In the genomic region with DNA sequence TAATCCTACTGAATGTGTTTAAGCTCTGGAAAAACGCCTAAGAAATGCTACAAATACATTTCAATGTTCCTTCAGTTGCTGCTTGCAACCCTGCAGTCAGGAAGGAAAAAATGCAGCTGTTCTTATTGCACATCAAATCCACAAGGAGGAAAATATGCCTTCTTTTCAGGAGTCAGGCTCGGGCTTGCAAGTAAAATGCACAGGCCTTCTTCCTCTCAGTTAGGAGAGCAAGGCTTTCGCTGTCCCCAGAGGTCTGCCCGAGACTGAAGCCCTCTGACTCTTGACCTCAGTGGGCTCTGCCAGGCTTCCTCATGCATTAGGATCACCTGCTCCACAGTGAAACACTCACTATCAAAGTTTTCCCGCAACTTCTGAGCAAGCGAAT, we compare ENCODE assay signal across 8 cellular contexts. TPM values are rescaled to one million over a fixed set of nuclear protein-coding genes. Genes with fewer than 3 reads are reported as not detected.
DNase-seq lines count a peak whose midpoint lies in the region; ATAC-seq and TF ChIP-seq lines count a peak whose summit lies in the region.

No MANE protein-coding gene starts in this region.

- peak overlapping the region; percentile 42 to 57 for H3K4ac ChIP-seq in mesenchymal stem cell (ENCODE audit: low read depth in 1 of 2, low read length in 2 of 2)

- no peaks in the 10 kb centered on the region for H3K9me3 Mint-ChIP-seq in chondrocyte (ENCODE audit: low read depth)

- H4K91ac ChIP-seq in mesenchymal stem cell (ENCODE audit: low read length) = peak overlapping the region; percentile 70

- POLR2A ChIA-PET in AG04450 (lab: Yijun Ruan, JAX) = interaction anchor here (1.3 to 2.6 kb wide), 5 partner anchors 25 to 135 kb away, joined by 3 to 8 read pairs (median 5); no protein-coding TSS in a partner anchor

- no peak overlapping the region for H3K23ac ChIP-seq in mesenchymal stem cell (ENCODE audit: low read length in 2 of 2)

- peak overlapping the region; percentile 81 to 97 for H3K18ac ChIP-seq in mesenchymal stem cell (ENCODE audit: low read depth in 1 of 2, low read length in 2 of 2)

- TF ChIP-seq CTCF in AG04450 (IDR thresholded peaks at IDR 0.05; ENCODE audit: low read depth, low read length) = peak; percentile 5; the same call in 1 of the 2 replicates
- peak; percentile 18 for TF ChIP-seq CTCF in chondrocyte (IDR thresholded peaks at IDR 0.05)

- H3K9me3 ChIP-seq in AG04450 (ENCODE audit: control insufficient read depth, insufficient read depth, low read length) = no peaks in the 10 kb centered on the region; the same call in 1 of the 2 replicates
- H3K9me3 ChIP-seq in HUES64 (ENCODE audit: insufficient read depth, low read depth, low read length) = no peaks in the 10 kb centered on the region
- no peaks in the 10 kb centered on the region for H3K9me3 ChIP-seq in mesenchymal stem cell (ENCODE audit: control insufficient read depth, low read length)

- peak overlapping the region; percentile 47 for H2AFZ ChIP-seq in mesenchymal stem cell (ENCODE audit: low read depth, low read length)

- peak overlapping the region; percentile 77 for H3K4me2 ChIP-seq in mesenchymal stem cell (ENCODE audit: low read length, poor library complexity, severe bottlenecking)

- H2AK5ac ChIP-seq in mesenchymal stem cell (ENCODE audit: low read length, severe bottlenecking) = no peak overlapping the region

- CTCF ChIA-PET in AG04450 (lab: Charles Lee) = no interaction called here

- no peaks in the 10 kb centered on the region for H3K36me3 ChIP-seq in HUES64 (ENCODE audit: insufficient read depth, low read length)
- no peaks in the 10 kb centered on the region for H3K36me3 ChIP-seq in mesenchymal stem cell (ENCODE audit: control insufficient read depth in 1 of 2, insufficient read depth in 2 of 2, low read depth in 1 of 2, low read length in 2 of 2)

- no peaks in the 10 kb centered on the region for H3K36me3 Mint-ChIP-seq in chondrocyte (ENCODE audit: low read depth)

- H3K4me1 Mint-ChIP-seq in chondrocyte (ENCODE audit: low read depth) = peaks cover 33% of the 10 kb centered on the region

- 24% methylated on average over 6 of the region's 6 CpGs for WGBS in HUES64
- 12% methylated on average over 6 of the region's 6 CpGs for WGBS in mesenchymal stem cell

- peak overlapping the region; percentile 89 for H3K27ac Mint-ChIP-seq in chondrocyte (ENCODE audit: unreplicated experiment)

- intact Hi-C loops in left colon (cut with DNase I, micrococcal nuclease) = no loop called here

- peaks cover 10% of the 10 kb centered on the region for H3K79me1 ChIP-seq in mesenchymal stem cell (replicated peaks; ENCODE audit: low read length, poor library complexity, severe bottlenecking)

- H3K9ac ChIP-seq in HUES64 (ENCODE audit: low read depth, low read length) (peak overlapping the region; percentile 70; the same call in 1 of the 2 replicates), mesenchymal stem cell (ENCODE audit: low read length) (peak overlapping the region; percentile 77)

- H3K27ac ChIP-seq in AG04450 (ENCODE audit: low read depth, low read length) (peak overlapping the region; percentile 87), HUES64 (ENCODE audit: low read depth, low read length) (peak overlapping the region; percentile 72), mesenchymal stem cell (ENCODE audit: low read length, poor library complexity, severe bottlenecking) (peak overlapping the region; percentile 86)

- H3K14ac ChIP-seq in mesenchymal stem cell (ENCODE audit: low read length in 2 of 2) = no peak overlapping the region

- H3K4me3 ChIP-seq in AG04450 (ENCODE audit: low read depth, low read length) = peak overlapping the region; percentile 58
- peak overlapping the region; percentile 62 for H3K4me3 ChIP-seq in HUES64 (ENCODE audit: low read length)
- H3K4me3 ChIP-seq in mesenchymal stem cell (ENCODE audit: insufficient read depth in 1 of 2, low read depth in 1 of 2, low read length in 2 of 2) = peak overlapping the region in 1 of 2 experiments; percentile 66

- peaks cover 41% of the 10 kb centered on the region for H3K4me1 ChIP-seq in HUES64 (ENCODE audit: insufficient read depth, low read length)
- peaks cover 19% of the 10 kb centered on the region for H3K4me1 ChIP-seq in mesenchymal stem cell (ENCODE audit: control insufficient read depth, insufficient read depth, low read depth, low read length)

- H3K4me3 Mint-ChIP-seq in chondrocyte (ENCODE audit: unreplicated experiment) = peak overlapping the region; percentile 69

- no peak overlapping the region for H2BK5ac ChIP-seq in mesenchymal stem cell (ENCODE audit: low read depth, low read length, poor library complexity, severe bottlenecking)

- no peak for DNase-seq in AG04450 (ENCODE audit: low read depth, low spot score)
- DNase-seq in chondrocyte (ENCODE audit: low spot score) = no peak
- DNase-seq in mesenchymal stem cell = peak; percentile 79
- DNase-seq in iPS-NIHi7 (ENCODE audit: extremely low spot score) = no peak
- DNase-seq in left colon = no peak

- peaks cover 42% of the 10 kb centered on the region for H3K27me3 Mint-ChIP-seq in chondrocyte (ENCODE audit: low read depth)

- no peak overlapping the region for H2BK15ac ChIP-seq in mesenchymal stem cell (ENCODE audit: low read depth, poor library complexity, severe bottlenecking)

- no peaks in the 10 kb centered on the region for H3K27me3 ChIP-seq in AG04450 (ENCODE audit: control insufficient read depth, insufficient read depth, low read length)
- peaks cover 50% of the 10 kb centered on the region for H3K27me3 ChIP-seq in HUES64 (ENCODE audit: insufficient read depth, low read length)
- H3K27me3 ChIP-seq in mesenchymal stem cell (ENCODE audit: control insufficient read depth in 1 of 2, insufficient read depth in 1 of 2, low read length in 2 of 2) = peaks cover 0 to 6% of the 10 kb centered on the region in 2 experiments

- H2BK12ac ChIP-seq in mesenchymal stem cell (ENCODE audit: low read length in 2 of 2) = no peak overlapping the region

- peak overlapping the region; percentile 66 for H4K8ac ChIP-seq in mesenchymal stem cell (ENCODE audit: low read length)

- no peak for ATAC-seq in GM18520 (IDR thresholded peaks at IDR 0.05; ENCODE audit: unreplicated experiment)
- no peak for ATAC-seq in left colon
- no peak for ATAC-seq in GM18858 (IDR thresholded peaks at IDR 0.05; ENCODE audit: unreplicated experiment)

- peak overlapping the region; percentile 2 for H2BK120ac ChIP-seq in mesenchymal stem cell (ENCODE audit: low read depth, low read length)

RNA-seq across cellular contexts. Expression of a gene that starts 0.9 kb away (rescaled TPM):
- 4.3 and 4.7 TPM in 2 replicates for polyA plus RNA-seq in AG04450 (2011; rRNA removed)
- 11.4 and 16.2 TPM in 2 replicates for polyA minus RNA-seq in AG04450 (2011; rRNA and poly(A)+ RNA removed)
- 3.8 TPM for polyA plus RNA-seq in HUES64 (2013, experiment 1 of 2)
- 6.0 TPM for polyA plus RNA-seq in HUES64 (2013, experiment 2 of 2)
- total RNA-seq in chondrocyte (0.10 to 0.64 TPM (median 0.30 TPM) in 3 replicates), left colon (1 to 10 TPM in 1 of 2 donors, under 1 TPM in 1; 0.27 to 1.6 TPM)
- 3.0 TPM for polyA plus RNA-seq in mesenchymal stem cell (2013, experiment 1 of 2)
- 3.1 TPM for polyA plus RNA-seq in mesenchymal stem cell (2013, experiment 2 of 2)
